Comparison of ENCODE assay signal across 12 cellular contexts in the genomic region with DNA sequence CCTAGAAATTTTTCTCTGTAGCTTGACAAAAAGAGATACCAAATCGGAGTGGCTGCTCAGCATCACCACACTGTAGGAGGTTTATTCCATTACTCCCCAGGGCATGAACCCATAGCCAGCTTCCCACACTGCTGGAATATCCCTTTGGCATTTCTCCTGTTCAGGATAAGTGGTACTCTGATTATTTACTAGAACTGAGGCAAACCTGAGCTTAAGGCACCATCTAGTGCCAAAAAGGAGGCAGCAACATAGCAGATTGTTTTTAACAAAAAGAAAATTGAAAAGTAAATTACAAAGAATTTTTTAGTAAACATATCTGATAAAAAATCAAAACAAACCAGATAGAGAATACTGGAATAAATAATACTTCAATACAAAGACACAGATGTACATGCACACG.
DNase-seq lines count a peak whose midpoint lies in the region; ATAC-seq, FAIRE-seq and TF ChIP-seq lines count a peak whose summit lies in the region.
"Had no signal": no experiment of that assay in that cellular context is flagged by ENCODE, and none has a peak within 500 bp of the region (broad histone marks: within the 10 kb centered on the region; RNA-seq: fewer than 3 reads in every experiment).

No MANE protein-coding gene starts in this region.

- H3K27ac ChIP-seq in A549 (no peak overlapping the region), GM23338 (ENCODE audit: low read depth) (no peak overlapping the region), gastroesophageal sphincter (no peak overlapping the region)
- H3K27ac ChIP-seq: lower lobe of right lung had no signal

- TF ChIP-seq EP300 in A549 (IDR thresholded peaks at IDR 0.05) (no peak), gastroesophageal sphincter (IDR thresholded peaks at IDR 0.05) (no peak)

- TF ChIP-seq CTCF in A549 (IDR thresholded peaks at IDR 0.05) = peak; percentile 22; the same call in 2 of the 3 replicates
- TF ChIP-seq CTCF in GM23338 (conservative IDR thresholded peaks at IDR 0.05; ENCODE audit: low read depth in 2 of 2) = peak; percentile 33 to 43
- TF ChIP-seq CTCF in gastroesophageal sphincter (IDR thresholded peaks at IDR 0.05) = peak; percentile 23 to 54 (median 30)

- peaks cover 34% of the 10 kb centered on the region for H3K9me3 Mint-ChIP-seq in GM23338
- H3K9me3 Mint-ChIP-seq in activated T-cell treated with anti-CD3 and anti-CD28 coated beads, Interleukin-2, amount 50 U/mL, for 24 hours = peaks cover 16% of the 10 kb centered on the region

- TF ChIP-seq POLR2A in A549 (IDR thresholded peaks at IDR 0.05; ENCODE audit: low read length) = no peak
- TF ChIP-seq POLR2A in gastroesophageal sphincter (IDR thresholded peaks at IDR 0.05) = no peak

- ATAC-seq in A549 = no peak
- no peak for ATAC-seq in GM23338
- no peak for ATAC-seq in gastroesophageal sphincter
- ATAC-seq: lower lobe of right lung had no signal

- H3K27me3 Mint-ChIP-seq in GM23338 (ENCODE audit: insufficient read depth, low read depth, poor library complexity) = peaks cover 10% of the 10 kb centered on the region
- H3K27me3 Mint-ChIP-seq in activated T-cell treated with anti-CD3 and anti-CD28 coated beads, Interleukin-2, amount 50 U/mL, for 24 hours = no peaks in the 10 kb centered on the region
- H3K27me3 Mint-ChIP-seq: activated CD4-positive, alpha-beta memory T cell treated with anti-CD3 and anti-CD28 coated beads, Interleukin-2, amount 10 ng/mL, durations not matched to agents 7 days and 5 days; activated naive CD8-positive, alpha-beta T cell had no signal

- peak in 1 of 2 experiments; percentile 29; a peak in 3 of 5 replicates for TF ChIP-seq RAD21 in A549 (conservative IDR thresholded peaks at IDR 0.05 in 1 of 2, IDR thresholded peaks at IDR 0.05 in 1 of 2)

- no peaks in the 10 kb centered on the region for H3K27me3 ChIP-seq in GM23338 (ENCODE audit: insufficient read depth)
- no peaks in the 10 kb centered on the region for H3K27me3 ChIP-seq in gastroesophageal sphincter

- H3K27ac Mint-ChIP-seq in GM23338 = no peak overlapping the region
- no peak overlapping the region for H3K27ac Mint-ChIP-seq in activated T-cell treated with anti-CD3 and anti-CD28 coated beads, Interleukin-2, amount 50 U/mL, for 24 hours
- H3K27ac Mint-ChIP-seq: activated CD4-positive, alpha-beta memory T cell treated with anti-CD3 and anti-CD28 coated beads, Interleukin-2, amount 10 ng/mL, durations not matched to agents 7 days and 5 days; activated naive CD8-positive, alpha-beta T cell had no signal

- H3K4me2 ChIP-seq in A549 (no peak overlapping the region), GM23338 (no peak overlapping the region)

- H3K4me1 ChIP-seq in A549 (no peaks in the 10 kb centered on the region), GM23338 (ENCODE audit: insufficient read depth) (no peaks in the 10 kb centered on the region), gastroesophageal sphincter (peaks cover 0 to 5% (median 0%) of the 10 kb centered on the region in 3 donors)
- H3K4me1 ChIP-seq: lower lobe of right lung had no signal

- no peak overlapping the region for H3K4me3 Mint-ChIP-seq in GM23338
- H3K4me3 Mint-ChIP-seq in activated T-cell treated with anti-CD3 and anti-CD28 coated beads, Interleukin-2, amount 50 U/mL, for 24 hours = no peak overlapping the region
- H3K4me3 Mint-ChIP-seq: activated CD4-positive, alpha-beta memory T cell treated with anti-CD3 and anti-CD28 coated beads, Interleukin-2, amount 10 ng/mL, durations not matched to agents 7 days and 5 days; activated naive CD8-positive, alpha-beta T cell had no signal

- CTCF ChIA-PET in A549 (lab: Yijun Ruan, JAX) = interaction anchor here (0.7 kb wide), 1 partner anchor 564 kb away, joined by 3 read pairs; no protein-coding TSS in a partner anchor

- H3K4me1 Mint-ChIP-seq in GM23338 = no peaks in the 10 kb centered on the region
- H3K4me1 Mint-ChIP-seq in activated T-cell treated with anti-CD3 and anti-CD28 coated beads, Interleukin-2, amount 50 U/mL, for 24 hours (ENCODE audit: low read depth) = peaks cover 2% of the 10 kb centered on the region
- H3K4me1 Mint-ChIP-seq: activated CD4-positive, alpha-beta memory T cell treated with anti-CD3 and anti-CD28 coated beads, Interleukin-2, amount 10 ng/mL, durations not matched to agents 7 days and 5 days had no signal

- H4K20me1 ChIP-seq in GM23338 (replicated peaks; ENCODE audit: insufficient read depth) = no peaks in the 10 kb centered on the region

- no peaks in the 10 kb centered on the region; the same call in 1 of the 2 replicates for H3K9me2 ChIP-seq in GM23338 (ENCODE audit: insufficient read depth)

- H3K9me3 ChIP-seq in A549 (no peaks in the 10 kb centered on the region), gastroesophageal sphincter (peaks cover 0 to 16% (median 0%) of the 10 kb centered on the region in 3 donors)

- WGBS in A549 (ENCODE audit: missing lambda C conversion rate) = 60% methylated on average over 2 of the region's 2 CpGs
- WGBS in gastroesophageal sphincter (ENCODE audit: low coverage in 1 of 2), 2 donors = 71 to 100% methylated on average over 2 of the region's 2 CpGs

- H3F3A ChIP-seq in GM23338 (replicated peaks; ENCODE audit: low read depth) = no peaks in the 10 kb centered on the region

- DNase-seq in A549 (ENCODE audit: low read depth in 1 of 2, low spot score in 1 of 2) = no peak
- DNase-seq in GM23338 (ENCODE audit: low spot score) = no peak
- DNase-seq in amniotic stem cell (lab: John Stamatoyannopoulos, UW) = peak; percentile 18
- DNase-seq in GDM1 (lab: John Stamatoyannopoulos, UW) = no peak
- DNase-seq in NCI-H446 treated with DMSO at 0.1 percent for 48 hours (lab: John Stamatoyannopoulos, UW) = no peak
- no peak for DNase-seq in activated T-cell treated with anti-CD3 and anti-CD28 coated beads, Interleukin-2, amount 50 U/mL, for 24 hours
- no peak for DNase-seq in GF-D8 (lab: John Stamatoyannopoulos, UW)
- DNase-seq: activated CD4-positive, alpha-beta memory T cell treated with anti-CD3 and anti-CD28 coated beads, Interleukin-2, amount 10 ng/mL, durations not matched to agents 7 days and 5 days; lower lobe of right lung had no signal

- H2AFZ ChIP-seq in GM23338 = no peak overlapping the region

- FAIRE-seq in A549 (lab: Jason Lieb, UNC) = no peak
- FAIRE-seq: urothelium cell line had no signal

- H3K4me3 ChIP-seq in A549 (no peak overlapping the region), GM23338 (no peak overlapping the region), gastroesophageal sphincter (no peak overlapping the region)
- H3K4me3 ChIP-seq: lower lobe of right lung had no signal

- H3K36me3 ChIP-seq in GM23338 (ENCODE audit: insufficient read depth) (no peaks in the 10 kb centered on the region; the same call in none of the 2 replicates), gastroesophageal sphincter (no peaks in the 10 kb centered on the region)
- H3K36me3 ChIP-seq: lower lobe of right lung had no signal

- H3K79me2 ChIP-seq in GM23338 (replicated peaks; ENCODE audit: insufficient read depth) = no peaks in the 10 kb centered on the region

- H3K36me3 Mint-ChIP-seq in GM23338 (ENCODE audit: low read depth) = peaks cover 29% of the 10 kb centered on the region
- peaks cover 17% of the 10 kb centered on the region for H3K36me3 Mint-ChIP-seq in activated T-cell treated with anti-CD3 and anti-CD28 coated beads, Interleukin-2, amount 50 U/mL, for 24 hours (ENCODE audit: low read depth)

- POLR2A ChIA-PET in A549 (lab: Yijun Ruan, JAX) = no interaction called here

TF ChIP-seq in A549, 52 proteins besides CTCF, POLR2A, EP300 and RAD21:
- TF ChIP-seq SMC3 (IDR thresholded peaks at IDR 0.05) = peak; percentile 25; the same call in 1 of the 3 replicates
- TF ChIP-seq, protein P1, sequence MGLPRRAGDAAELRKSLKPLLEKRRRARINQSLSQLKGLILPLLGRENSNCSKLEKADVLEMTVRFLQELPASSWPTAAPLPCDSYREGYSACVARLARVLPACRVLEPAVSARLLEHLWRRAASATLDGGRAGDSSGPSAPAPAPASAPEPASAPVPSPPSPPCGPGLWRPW (IDR thresholded peaks at IDR 0.05) = no peak

TF ChIP-seq in GM23338, 12 proteins besides CTCF, POLR2A, EP300 and RAD21 (continues in another document):
- TF ChIP-seq EZH2phosphoT487 (IDR thresholded peaks at IDR 0.05; ENCODE audit: unreplicated experiment) (no peak), EZH2 (IDR thresholded peaks at IDR 0.05; ENCODE audit: low read depth, unreplicated experiment) (no peak), POLR2AphosphoS5 (IDR thresholded peaks at IDR 0.05; ENCODE audit: low read depth) (no peak), CREB1 (CRISPR knock-in tag; IDR thresholded peaks at IDR 0.05; ENCODE audit: low read depth) (no peak), STAT1 (IDR thresholded peaks at IDR 0.05; ENCODE audit: unreplicated experiment) (no peak), REST (IDR thresholded peaks at IDR 0.05; ENCODE audit: unreplicated experiment) (no peak)
